Comparison of ENCODE assay signal across 10 cellular contexts in the genomic region with DNA sequence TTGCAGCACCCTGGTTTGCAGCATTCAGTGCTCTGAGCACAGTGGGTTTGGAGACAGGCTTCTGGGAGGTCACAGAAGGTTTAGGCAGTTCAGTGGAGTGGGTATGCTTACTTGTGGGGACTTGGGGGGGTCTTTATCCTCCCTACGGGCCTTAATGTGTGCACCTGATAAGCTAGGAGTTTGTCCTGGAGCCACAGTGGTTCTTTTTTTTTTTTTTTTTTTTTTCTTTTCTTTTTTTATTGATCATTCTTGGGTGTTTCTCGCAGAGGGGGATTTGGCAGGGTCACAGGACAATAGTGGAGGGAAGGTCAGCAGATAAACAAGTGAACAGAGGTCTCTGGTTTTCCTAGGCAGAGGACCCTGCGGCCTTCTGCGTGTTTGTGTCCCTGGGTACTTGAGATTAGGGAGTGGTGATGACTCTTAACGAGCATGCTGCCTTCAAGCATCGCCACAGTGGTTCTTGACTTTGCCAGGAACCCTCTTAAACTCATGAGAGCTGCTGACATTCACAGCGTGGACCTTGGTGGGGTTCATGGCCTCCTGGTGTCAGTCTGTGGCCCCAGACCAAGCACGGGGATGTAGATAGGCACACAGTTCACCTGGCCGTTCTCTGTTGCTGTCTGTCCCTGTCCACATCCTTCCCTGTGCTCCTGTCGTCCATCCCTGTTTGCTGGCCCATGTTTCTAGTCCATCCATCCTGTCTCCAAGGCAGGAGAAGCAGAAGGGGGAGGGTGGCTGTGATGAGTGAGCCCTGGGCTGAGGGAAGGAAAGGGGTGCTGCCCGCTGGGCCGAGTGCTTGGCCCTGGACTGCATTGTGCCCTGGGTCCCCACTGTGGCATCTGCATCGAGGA. TPM values are rescaled to one million over a fixed set of nuclear protein-coding genes. Genes with fewer than 3 reads are reported as not detected.
DNase-seq lines count a peak whose midpoint lies in the region; ATAC-seq, FAIRE-seq and TF ChIP-seq lines count a peak whose summit lies in the region.
"Had no signal": no experiment of that assay in that cellular context is flagged by ENCODE, and none has a peak within 500 bp of the region (broad histone marks: within the 10 kb centered on the region; RNA-seq: fewer than 3 reads in every experiment).

No MANE protein-coding gene starts in this region.

- intact Hi-C loops in CD4-positive, alpha-beta T cell (cut with DNase I, micrococcal nuclease) = loop anchor here (2.0 to 5.0 kb wide), 3 partner anchors 85 to 189 kb away; partner anchors contain the start of genes COQ8B (in 1 of the 2) and ITPKC (in 1 of the 2)
- intact Hi-C loops in PC-9 (cut with micrococcal nuclease; ENCODE audit: unreplicated experiment) (no loop called here), endothelial cell of umbilical vein (cut with micrococcal nuclease) (loop anchor here (10.0 kb wide), 1 partner anchor 357 kb away; the partner anchor contains the start of gene SERTAD3)

- peaks cover 32% of the 10 kb centered on the region for H3K4me1 ChIP-seq in PC-9 (replicated peaks; ENCODE audit: insufficient read depth)
- H3K4me1 ChIP-seq in endothelial cell of umbilical vein (ENCODE audit: control insufficient read depth, extremely low read depth, insufficient read depth, low read length) = peaks cover 74% of the 10 kb centered on the region
- H3K4me1 ChIP-seq in parathyroid adenoma = peaks cover 46% of the 10 kb centered on the region

- TF ChIP-seq POLR2A in endothelial cell of umbilical vein (IDR thresholded peaks at IDR 0.05; ENCODE audit: low read depth, low read length) = no peak

- BruUV-seq in PC-9 (replicated peaks; lab: Mats Ljungman, UMichigan) (TSS peak; percentile 29), endothelial cell of umbilical vein (replicated peaks; lab: Mats Ljungman, UMichigan) (TSS peak; percentile 17)

- FAIRE-seq in endothelial cell of umbilical vein (lab: Jason Lieb, UNC) = no peak

- peaks cover 5% of the 10 kb centered on the region; the same call in 1 of the 2 replicates for H3F3A ChIP-seq in PC-9 (ENCODE audit: insufficient read depth, low read depth)

- CTCF ChIA-PET in CD4-positive, alpha-beta T cell (lab: Charles Lee) = interaction anchor here (1.5 kb wide), 1 partner anchor 18 kb away, joined by 4 read pairs; no protein-coding TSS in a partner anchor
- CTCF ChIA-PET in PC-9 (lab: Charles Lee) (interaction anchor here (0.6 kb wide), 1 partner anchor 18 kb away, joined by 4 read pairs; no protein-coding TSS in a partner anchor), endothelial cell of umbilical vein (lab: Charles Lee) (interaction anchor here (1.5 to 1.9 kb wide), 2 partner anchors 57 to 138 kb away, joined by 4 to 7 read pairs; no protein-coding TSS in a partner anchor)

- no peak for ATAC-seq in CD4-positive, alpha-beta T cell (ENCODE audit: poor library complexity)

- H3K9me3 ChIP-seq in CD4-positive, alpha-beta T cell (ENCODE audit: control insufficient read depth, low read length) = no peaks in the 10 kb centered on the region
- H3K9me3 ChIP-seq in PC-9 (ENCODE audit: insufficient read depth, low read depth) (no peaks in the 10 kb centered on the region), endothelial cell of umbilical vein (replicated peaks; ENCODE audit: control insufficient read depth, insufficient read depth, low read length) (no peaks in the 10 kb centered on the region), parathyroid adenoma (ENCODE audit: control insufficient read depth, low read length) (no peaks in the 10 kb centered on the region)

- H3K9ac ChIP-seq in endothelial cell of umbilical vein (replicated peaks; ENCODE audit: extremely low read depth, insufficient read depth, low read length) (no peak overlapping the region), parathyroid adenoma (no peak overlapping the region)

- H3K4me2 ChIP-seq in PC-9 = peak overlapping the region; percentile 6; the same call in 1 of the 2 replicates
- H3K4me2 ChIP-seq in endothelial cell of umbilical vein (ENCODE audit: insufficient read depth, low read length) = peak overlapping the region; percentile 81
- H3K4me2 ChIP-seq in parathyroid adenoma (ENCODE audit: low read length) = peak overlapping the region; percentile 52

- no peaks in the 10 kb centered on the region for H3K27me3 ChIP-seq in CD4-positive, alpha-beta T cell (ENCODE audit: control insufficient read depth, insufficient read depth, low read length)
- no peaks in the 10 kb centered on the region for H3K27me3 ChIP-seq in PC-9 (ENCODE audit: insufficient read depth, low read depth)
- H3K27me3 ChIP-seq in endothelial cell of umbilical vein (ENCODE audit: control insufficient read depth in 2 of 2, insufficient read depth in 2 of 2, low read length in 2 of 2) = no peaks in the 10 kb centered on the region
- H3K27me3 ChIP-seq in parathyroid adenoma (ENCODE audit: control insufficient read depth, insufficient read depth, low read length) = no peaks in the 10 kb centered on the region

- H3K27ac ChIP-seq in CD4-positive, alpha-beta T cell (ENCODE audit: low read depth, low read length) = peak overlapping the region; percentile 86
- H3K27ac ChIP-seq in PC-9 (no peak overlapping the region), endothelial cell of umbilical vein (ENCODE audit: insufficient read depth, low read depth, low read length) (peak overlapping the region; percentile 16), parathyroid adenoma (peak overlapping the region; percentile 52)

- H3K9me1 ChIP-seq in endothelial cell of umbilical vein (replicated peaks; ENCODE audit: control insufficient read depth, extremely low read depth, insufficient read depth, low read length) = no peaks in the 10 kb centered on the region

- no peak for TF ChIP-seq CTCF in CD4-positive, alpha-beta T cell (IDR thresholded peaks at IDR 0.05)
- no peak for TF ChIP-seq CTCF in PC-9 (conservative IDR thresholded peaks at IDR 0.05)
- no peak for TF ChIP-seq CTCF in endothelial cell of umbilical vein (IDR thresholded peaks at IDR 0.05; ENCODE audit: extremely low read depth in 1 of 2, insufficient read depth in 1 of 2, low read depth in 1 of 2, low read length in 2 of 2)
- TF ChIP-seq CTCF in parathyroid adenoma (IDR thresholded peaks at IDR 0.05) = no peak

- H3K9me3 Mint-ChIP-seq in CD4-positive, alpha-beta T cell = no peaks in the 10 kb centered on the region

- dilution Hi-C loops in endothelial cell of umbilical vein (cut with MboI; ENCODE audit: extremely low pct_ligation_motif_present, low sequenced_read_pairs) = no loop called here

- no peaks in the 10 kb centered on the region for H3K9me2 ChIP-seq in PC-9 (ENCODE audit: insufficient read depth)

- H3K4me3 Mint-ChIP-seq in CD4-positive, alpha-beta T cell = peak overlapping the region; percentile 96

- POLR2A ChIA-PET in CD4-positive, alpha-beta T cell (lab: Charles Lee) = interaction anchor here (0.9 to 6.9 kb wide), 3 partner anchors 10 to 51 kb away, joined by 4 to 198 read pairs (median 11); partner anchors contain the start of genes ACTMAP, MIA, RAB4B and SNRPA
- POLR2A ChIA-PET in PC-9 (lab: Charles Lee; ENCODE audit: unreplicated experiment) (interaction anchor here (0.7 kb wide), 1 partner anchor 51 kb away, joined by 6 read pairs; the partner anchor contains the start of gene SNRPA), endothelial cell of umbilical vein (lab: Charles Lee) (interaction anchor here (4.5 kb wide), 1 partner anchor 24 kb away, joined by 23 read pairs; the partner anchor contains the start of gene RAB4B)

- peak overlapping the region; percentile 90 for H3K27ac Mint-ChIP-seq in CD4-positive, alpha-beta T cell

- H4K20me1 ChIP-seq in PC-9 (ENCODE audit: insufficient read depth) (peaks cover 44% of the 10 kb centered on the region), endothelial cell of umbilical vein (replicated peaks; ENCODE audit: control insufficient read depth, extremely low read depth, insufficient read depth, low read length) (no peaks in the 10 kb centered on the region)

- peaks cover 51% of the 10 kb centered on the region for H3K79me2 ChIP-seq in PC-9 (ENCODE audit: low read depth)
- peaks cover 71% of the 10 kb centered on the region for H3K79me2 ChIP-seq in endothelial cell of umbilical vein (ENCODE audit: control insufficient read depth, insufficient read depth, low read length)
- peaks cover 8% of the 10 kb centered on the region for H3K79me2 ChIP-seq in parathyroid adenoma

- H3K36me3 Mint-ChIP-seq in CD4-positive, alpha-beta T cell (ENCODE audit: low read depth) = peaks cover 61% of the 10 kb centered on the region

- H3K4me3 ChIP-seq in PC-9 = no peak overlapping the region
- H3K4me3 ChIP-seq in endothelial cell of umbilical vein (replicated peaks in 1 of 3; ENCODE audit: insufficient read depth in 1 of 3, low read depth in 1 of 3, low read length in 3 of 3) = peak overlapping the region in 2 of 3 experiments; percentile 1 to 86
- H3K4me3 ChIP-seq in parathyroid adenoma (ENCODE audit: low read depth, low read length) = no peak overlapping the region

- H3K27me3 Mint-ChIP-seq in CD4-positive, alpha-beta T cell = no peaks in the 10 kb centered on the region

- H2AFZ ChIP-seq in PC-9 (no peak overlapping the region), endothelial cell of umbilical vein (ENCODE audit: low read depth, low read length) (no peak overlapping the region), parathyroid adenoma (no peak overlapping the region)

- peaks cover 77% of the 10 kb centered on the region for H3K4me1 Mint-ChIP-seq in CD4-positive, alpha-beta T cell (ENCODE audit: low read depth)

- H3K36me3 ChIP-seq in PC-9 (ENCODE audit: low read depth) (peaks cover 7% of the 10 kb centered on the region), endothelial cell of umbilical vein (ENCODE audit: control insufficient read depth in 2 of 2, extremely low read depth in 1 of 2, insufficient read depth in 2 of 2, low read length in 2 of 2) (peaks cover 0 to 22% of the 10 kb centered on the region in 2 experiments), parathyroid adenoma (ENCODE audit: control insufficient read depth, insufficient read depth, low read length) (no peaks in the 10 kb centered on the region)

- DNase-seq in CD4-positive, alpha-beta T cell = no peak
- no peak for DNase-seq in PC-9
- DNase-seq in endothelial cell of umbilical vein (ENCODE audit: low read depth, low spot score) = no peak
- no peak for DNase-seq in hepatic stellate cell (ENCODE audit: low spot score)
- DNase-seq in superior temporal gyrus (ENCODE audit: extremely low spot score) = no peak
- no peak for DNase-seq in nucleus accumbens (lab: John Stamatoyannopoulos, UW)
- DNase-seq in HPDE6-E6E7 (ENCODE audit: extremely low spot score) = no peak
- DNase-seq: MM.1S had no signal

RNA-seq across cellular contexts. Expression of gene EGLN2, which starts 2.7 kb away (rescaled TPM):
- total RNA-seq in CD4-positive, alpha-beta T cell = 100 to 1,000 TPM; 150 to 151 TPM
- total RNA-seq in PC-9 (2021) (78.4 and 78.5 TPM in 2 replicates), endothelial cell of umbilical vein (147 and 152 TPM in 2 replicates)
- polyA plus RNA-seq in endothelial cell of umbilical vein = 118 and 124 TPM in 2 replicates
- polyA plus RNA-seq in endothelial cell of umbilical vein (2011; cell fraction: cytosol; rRNA removed) = 80.4 and 91.9 TPM in 2 replicates
- polyA plus RNA-seq in endothelial cell of umbilical vein (2011; cell fraction: nucleus; rRNA removed) = 123 and 143 TPM in 2 replicates
- polyA plus RNA-seq in endothelial cell of umbilical vein (2012) = 86.6 and 112 TPM in 2 replicates
- 78.4 and 83.3 TPM in 2 replicates for polyA minus RNA-seq in endothelial cell of umbilical vein
- 43.2 TPM for polyA minus RNA-seq in endothelial cell of umbilical vein (2011; cell fraction: cytosol; rRNA and poly(A)+ RNA removed)
- 57.4 and 84.2 TPM in 2 replicates for polyA minus RNA-seq in endothelial cell of umbilical vein (2011; cell fraction: nucleus; rRNA and poly(A)+ RNA removed)

RNA-seq across cellular contexts. Expression of gene RAB4B, which starts 23.6 kb away (rescaled TPM):
- 10 to 100 TPM; 26.6 to 26.9 TPM for total RNA-seq in CD4-positive, alpha-beta T cell
- total RNA-seq in PC-9 (2021) (22.2 and 24.8 TPM in 2 replicates), endothelial cell of umbilical vein (31.4 and 33.6 TPM in 2 replicates)
- polyA plus RNA-seq in endothelial cell of umbilical vein = 61.0 and 65.8 TPM in 2 replicates
- 29.4 and 45.5 TPM in 2 replicates for polyA plus RNA-seq in endothelial cell of umbilical vein (2011; cell fraction: cytosol; rRNA removed)
- 49.5 and 51.2 TPM in 2 replicates for polyA plus RNA-seq in endothelial cell of umbilical vein (2011; cell fraction: nucleus; rRNA removed)
- polyA plus RNA-seq in endothelial cell of umbilical vein (2012) = 17.4 and 40.2 TPM in 2 replicates
- polyA minus RNA-seq in endothelial cell of umbilical vein = 17.0 and 27.0 TPM in 2 replicates
- 1.5 TPM for polyA minus RNA-seq in endothelial cell of umbilical vein (2011; cell fraction: cytosol; rRNA and poly(A)+ RNA removed)
- polyA minus RNA-seq in endothelial cell of umbilical vein (2011; cell fraction: nucleus; rRNA and poly(A)+ RNA removed) = 6.0 and 9.6 TPM in 2 replicates

RNA-seq across cellular contexts. Expression of gene MIA, which starts 26.4 kb away (rescaled TPM):
- total RNA-seq in CD4-positive, alpha-beta T cell = not detected
- total RNA-seq in PC-9 (2021) = 2.5 and 2.7 TPM in 2 replicates
- total RNA-seq in endothelial cell of umbilical vein = not detected in 2 replicates
- polyA plus RNA-seq in endothelial cell of umbilical vein = 0.32 TPM in 1 of 2 replicates, not detected in the other
- not detected in 2 replicates for polyA plus RNA-seq in endothelial cell of umbilical vein (2011; cell fraction: cytosol; rRNA removed)
- polyA plus RNA-seq in endothelial cell of umbilical vein (2011; cell fraction: nucleus; rRNA removed) = 0.77 and 0.84 TPM in 2 replicates
- polyA plus RNA-seq in endothelial cell of umbilical vein (2012) = not detected in 2 replicates
- 2.5 TPM in 1 of 2 replicates, not detected in the other for polyA minus RNA-seq in endothelial cell of umbilical vein
- polyA minus RNA-seq in endothelial cell of umbilical vein (2011; cell fraction: cytosol; rRNA and poly(A)+ RNA removed) = not detected
- polyA minus RNA-seq in endothelial cell of umbilical vein (2011; cell fraction: nucleus; rRNA and poly(A)+ RNA removed) = not detected in 2 replicates

RNA-seq across cellular contexts. Expression of gene CYP2A6, which starts 48.6 kb away (rescaled TPM):
- not detected for total RNA-seq in CD4-positive, alpha-beta T cell
- total RNA-seq in PC-9 (2021) = not detected in 2 replicates
- not detected in 2 replicates for total RNA-seq in endothelial cell of umbilical vein
- polyA plus RNA-seq in endothelial cell of umbilical vein = not detected in 2 replicates
- polyA plus RNA-seq in endothelial cell of umbilical vein (2011; cell fraction: cytosol; rRNA removed) = not detected in 2 replicates
- polyA plus RNA-seq in endothelial cell of umbilical vein (2011; cell fraction: nucleus; rRNA removed) = not detected in 2 replicates
- not detected in 2 replicates for polyA plus RNA-seq in endothelial cell of umbilical vein (2012)
- polyA minus RNA-seq in endothelial cell of umbilical vein = not detected in 2 replicates
- not detected for polyA minus RNA-seq in endothelial cell of umbilical vein (2011; cell fraction: cytosol; rRNA and poly(A)+ RNA removed)
- not detected in 2 replicates for polyA minus RNA-seq in endothelial cell of umbilical vein (2011; cell fraction: nucleus; rRNA and poly(A)+ RNA removed)
- total RNA-seq: pulmonary artery endothelial cell had no signal

RNA-seq across cellular contexts. Expression of gene SNRPA, which starts 50.7 kb away (rescaled TPM):
- 10 to 100 TPM; 60.3 to 76.7 TPM for total RNA-seq in CD4-positive, alpha-beta T cell
- total RNA-seq in PC-9 (2021) (119 and 147 TPM in 2 replicates), endothelial cell of umbilical vein (131 and 139 TPM in 2 replicates)
- 84.6 and 109 TPM in 2 replicates for polyA plus RNA-seq in endothelial cell of umbilical vein
- polyA plus RNA-seq in endothelial cell of umbilical vein (2011; cell fraction: cytosol; rRNA removed) = 94.6 and 112 TPM in 2 replicates
- 126 and 180 TPM in 2 replicates for polyA plus RNA-seq in endothelial cell of umbilical vein (2011; cell fraction: nucleus; rRNA removed)
- 81.0 and 91.1 TPM in 2 replicates for polyA plus RNA-seq in endothelial cell of umbilical vein (2012)
- 192 and 213 TPM in 2 replicates for polyA minus RNA-seq in endothelial cell of umbilical vein
- 179 TPM for polyA minus RNA-seq in endothelial cell of umbilical vein (2011; cell fraction: cytosol; rRNA and poly(A)+ RNA removed)
- polyA minus RNA-seq in endothelial cell of umbilical vein (2011; cell fraction: nucleus; rRNA and poly(A)+ RNA removed) = 73.6 and 91.5 TPM in 2 replicates

Comparison
In these comparisons a context has a peak if more than half of its experiments do, and no peak if none do; other contexts are left out.
1. H3K4me2 ChIP-seq: peak in every context shown above with its lines; median percentile 81 in endothelial cell of umbilical vein; 52 in parathyroid adenoma; 6 in PC-9.
2. H3K4me3 ChIP-seq: peak in endothelial cell of umbilical vein (2 of 3); none in PC-9 (single experiment) and parathyroid adenoma (single experiment).